In the genomic region with DNA sequence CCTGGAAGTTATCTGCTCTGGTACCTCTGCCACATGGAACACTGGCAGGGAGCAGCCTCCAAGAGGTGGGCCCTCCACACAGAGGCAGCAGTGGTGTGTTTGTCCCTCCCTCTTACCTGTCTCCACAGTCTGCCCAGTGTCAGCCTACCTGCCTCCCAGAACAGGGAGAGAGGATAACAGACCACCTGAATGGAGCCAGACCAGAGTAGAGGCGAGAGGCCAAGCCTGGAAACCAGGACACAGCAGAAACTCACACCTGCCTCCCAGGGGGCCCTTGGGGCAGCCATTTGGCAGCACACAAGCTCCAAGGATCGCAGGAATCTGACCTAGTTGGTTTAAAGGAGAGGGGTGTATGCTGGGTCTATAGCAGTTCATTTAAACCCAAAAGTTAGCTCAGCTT, we compare ENCODE assay signal across 25 cellular contexts.
"Had no signal": no experiment of that assay in that cellular context is flagged by ENCODE, and none has a peak within 500 bp of the region (broad histone marks: within the 10 kb centered on the region; RNA-seq: fewer than 3 reads in every experiment).

No MANE protein-coding gene starts in this region.

- H3K9me3 Mint-ChIP-seq: immature natural killer cell; naive thymus-derived CD4-positive, alpha-beta T cell; stimulated activated memory B cell treated with anti-CD40 and anti-IgM and Interleukin-4, amounts not matched to agents 10 μg/mL and 1 μg/mL and 100 μg/mL, for 72 hours; stimulated activated naive CD8-positive, alpha-beta T cell treated with anti-CD3 and anti-CD28 coated beads, Interleukin-15, Interleukin-2, amounts not matched to agents 100 ng/mL and 50 ng/mL, for 24 hours had no signal

- ATAC-seq: gastroesophageal sphincter; left cardiac atrium; lower lobe of right lung; naive thymus-derived CD4-positive, alpha-beta T cell; psoas muscle; right lobe of liver; stimulated activated memory B cell treated with anti-CD40 and anti-IgM and Interleukin-4, amounts not matched to agents 10 μg/mL and 1 μg/mL and 100 μg/mL, for 72 hours; upper lobe of right lung had no signal

- DNase-seq: cortex of kidney; dorsolateral prefrontal cortex; effector CD8-positive, alpha-beta T cell; glutamatergic neuron; immature natural killer cell; kidney; left cardiac atrium; left ventricle myocardium inferior; lower lobe of right lung; naive thymus-derived CD4-positive, alpha-beta T cell; psoas muscle; retina; right lobe of liver; stimulated activated CD4-positive, alpha-beta T cell treated with anti-CD3 and anti-CD28 coated beads, Interleukin-4, amount 100 ng/mL, for 1 hour; stimulated activated CD8-positive, alpha-beta memory T cell treated with anti-CD3 and anti-CD28 coated beads, Interleukin-4, amount 100 ng/mL, for 48 hours; tibial artery; upper lobe of right lung had no signal

- H3K4me1 ChIP-seq: lower lobe of right lung, right lobe of liver, tibial artery, upper lobe of right lung had no signal

- H3K27ac Mint-ChIP-seq: immature natural killer cell; naive thymus-derived CD4-positive, alpha-beta T cell; stimulated activated memory B cell treated with anti-CD40 and anti-IgM and Interleukin-4, amounts not matched to agents 10 μg/mL and 1 μg/mL and 100 μg/mL, for 72 hours; stimulated activated naive CD8-positive, alpha-beta T cell treated with anti-CD3 and anti-CD28 coated beads, Interleukin-15, Interleukin-2, amounts not matched to agents 100 ng/mL and 50 ng/mL, for 24 hours had no signal

- H3K27ac ChIP-seq: epithelial cell of prostate, esophagus muscularis mucosa, gastroesophageal sphincter, left ventricle myocardium inferior, lower lobe of right lung, parathyroid adenoma, psoas muscle, right lobe of liver, tibial artery, upper lobe of right lung, vagina had no signal

- H3K79me2 ChIP-seq: parathyroid adenoma had no signal

- H3K36me3 Mint-ChIP-seq: immature natural killer cell; naive thymus-derived CD4-positive, alpha-beta T cell; stimulated activated memory B cell treated with anti-CD40 and anti-IgM and Interleukin-4, amounts not matched to agents 10 μg/mL and 1 μg/mL and 100 μg/mL, for 72 hours had no signal

- H3K9ac ChIP-seq: parathyroid adenoma had no signal

- H3K4me3 Mint-ChIP-seq: immature natural killer cell; naive thymus-derived CD4-positive, alpha-beta T cell; stimulated activated memory B cell treated with anti-CD40 and anti-IgM and Interleukin-4, amounts not matched to agents 10 μg/mL and 1 μg/mL and 100 μg/mL, for 72 hours; stimulated activated naive CD8-positive, alpha-beta T cell treated with anti-CD3 and anti-CD28 coated beads, Interleukin-15, Interleukin-2, amounts not matched to agents 100 ng/mL and 50 ng/mL, for 24 hours had no signal

- H3K4me1 Mint-ChIP-seq: immature natural killer cell had no signal

- H3K27me3 ChIP-seq: dorsolateral prefrontal cortex, esophagus muscularis mucosa, gastroesophageal sphincter, right lobe of liver, tibial artery, upper lobe of right lung, vagina had no signal

- H3K36me3 ChIP-seq: esophagus muscularis mucosa, gastroesophageal sphincter, left ventricle myocardium inferior, lower lobe of right lung, right lobe of liver, tibial artery, upper lobe of right lung, vagina had no signal

- FAIRE-seq: endometrium, kidney had no signal

- H3K4me3 ChIP-seq: esophagus muscularis mucosa, gastroesophageal sphincter, left ventricle myocardium inferior, lower lobe of right lung, psoas muscle, right lobe of liver, tibial artery, upper lobe of right lung, vagina had no signal
